In genomic region chr9:40106003-40106782, GRCh38 we compare ENCODE assay signal across 8 cellular contexts.
DNase-seq lines count a peak whose midpoint lies in the region; ATAC-seq and TF ChIP-seq lines count a peak whose summit lies in the region.
"Not testable (repeated sequence)": the region's sequence is repeated elsewhere in the genome, so short reads cannot be mapped to it uniquely, and the experiment has no call there.

No MANE protein-coding gene starts in this region.

- not testable (repeated sequence) for H3K9me2 ChIP-seq in DOHH2 (replicated peaks; ENCODE audit: control insufficient read depth, low read length)

- H3K27me3 Mint-ChIP-seq in T-helper 1 cell treated with Interleukin-12 subunit alpha and Interleukin-12 subunit beta and Interleukin-4 antibody, amounts not matched to agents 30 μg/mL and 1 μg/mL, for 36 hours (ENCODE audit: low read depth); endodermal cell (ENCODE audit: insufficient read depth): not testable (repeated sequence)

- ATAC-seq in HG03354 (IDR thresholded peaks at IDR 0.05; ENCODE audit: poor library complexity, severe bottlenecking, unreplicated experiment), result peak; percentile 77

- peak; percentile 50 for DNase-seq in activated naive CD4-positive, alpha-beta T cell treated with anti-CD3 and anti-CD28 coated beads, Interleukin-2, amount 50 U/mL, for 16 hours
- DNase-seq in endodermal cell (peak; percentile 54), kidney epithelial cell (ENCODE audit: low read depth) (peak; percentile 14), prostate gland (ENCODE audit: low spot score) (peak; percentile 27)

- not testable (repeated sequence) for H3K36me3 Mint-ChIP-seq in T-helper 1 cell treated with Interleukin-12 subunit alpha and Interleukin-12 subunit beta and Interleukin-4 antibody, amounts not matched to agents 30 μg/mL and 1 μg/mL, for 36 hours (ENCODE audit: low read depth); endodermal cell (ENCODE audit: low read depth)

- TF ChIP-seq POLR2A in prostate gland (IDR thresholded peaks at IDR 0.05), result not testable (repeated sequence)

- H3K4me3 Mint-ChIP-seq in T-helper 1 cell treated with Interleukin-12 subunit alpha and Interleukin-12 subunit beta and Interleukin-4 antibody, amounts not matched to agents 30 μg/mL and 1 μg/mL, for 36 hours, result peak overlapping the region; percentile 97
- H3K4me3 Mint-ChIP-seq in endodermal cell, result peak overlapping the region; percentile 74

- H3K79me2 ChIP-seq in DOHH2 (ENCODE audit: control insufficient read depth, low read length), result not testable (repeated sequence)

- H3K9me3 Mint-ChIP-seq in T-helper 1 cell treated with Interleukin-12 subunit alpha and Interleukin-12 subunit beta and Interleukin-4 antibody, amounts not matched to agents 30 μg/mL and 1 μg/mL, for 36 hours; endodermal cell: not testable (repeated sequence)

- peak overlapping the region; percentile 93 for H3K27ac Mint-ChIP-seq in T-helper 1 cell treated with Interleukin-12 subunit alpha and Interleukin-12 subunit beta and Interleukin-4 antibody, amounts not matched to agents 30 μg/mL and 1 μg/mL, for 36 hours
- H3K27ac Mint-ChIP-seq in endodermal cell, result peak overlapping the region; percentile 35

- H3K4me1 ChIP-seq in DOHH2 (ENCODE audit: control insufficient read depth, low read length); endodermal cell (ENCODE audit: control insufficient read depth, insufficient read depth, low read length); prostate gland (replicated peaks); subcutaneous abdominal adipose tissue (ENCODE audit: control insufficient read depth in 5 of 5, insufficient read depth in 5 of 5, low read length in 5 of 5): not testable (repeated sequence)

- peak overlapping the region; percentile 14; the same call in 1 of the 2 replicates for H3K4me2 ChIP-seq in DOHH2 (ENCODE audit: low read length)

- not testable (repeated sequence) for H3K9ac ChIP-seq in endodermal cell (ENCODE audit: extremely low read depth, low read length, poor library complexity, severe bottlenecking)
- H3K9ac ChIP-seq in subcutaneous abdominal adipose tissue (ENCODE audit: low read length in 5 of 5), result peak overlapping the region in 1 of 5 donors; percentile 45

- not testable (repeated sequence) for H3F3A ChIP-seq in DOHH2 (ENCODE audit: control insufficient read depth, insufficient read depth)

- intact Hi-C loops in prostate gland (cut with DNase I), result not testable (repeated sequence)

- WGBS in endodermal cell (ENCODE audit: insufficient coverage in 1 of 2, insufficient read length in 1 of 2), 2 experiments, result no CpG with 5 or more reads among the region's 71 CpGs
- WGBS in prostate gland, result no CpG with 5 or more reads among the region's 71 CpGs

- not testable (repeated sequence) for H3K27me3 ChIP-seq in DOHH2 (ENCODE audit: control insufficient read depth, low read length); endodermal cell (ENCODE audit: control insufficient read depth, insufficient read depth, low read length, poor library complexity, severe bottlenecking); kidney epithelial cell (ENCODE audit: control insufficient read depth, insufficient read depth, low read length); prostate gland (replicated peaks; ENCODE audit: insufficient read depth); subcutaneous abdominal adipose tissue (ENCODE audit: control insufficient read depth in 5 of 5, insufficient read depth in 4 of 5, low read length in 5 of 5)

- not testable (repeated sequence) for H3K4me1 Mint-ChIP-seq in T-helper 1 cell treated with Interleukin-12 subunit alpha and Interleukin-12 subunit beta and Interleukin-4 antibody, amounts not matched to agents 30 μg/mL and 1 μg/mL, for 36 hours (ENCODE audit: low read depth); endodermal cell

- peak overlapping the region; percentile 60 for H3K4me3 ChIP-seq in DOHH2 (ENCODE audit: low read length)
- H3K4me3 ChIP-seq in endodermal cell (ENCODE audit: low read length), result not testable (repeated sequence)
- H3K4me3 ChIP-seq in kidney epithelial cell (ENCODE audit: low read depth, low read length), result peak overlapping the region; percentile 76
- peak overlapping the region in 1 of 2 donors; percentile 29 for H3K4me3 ChIP-seq in prostate gland
- H3K4me3 ChIP-seq in subcutaneous abdominal adipose tissue (ENCODE audit: low read depth in 1 of 5, low read length in 5 of 5), result peak overlapping the region in 3 of 5 donors; percentile 37 to 61 (median 53)

- not testable (repeated sequence) for H4K20me1 ChIP-seq in DOHH2 (ENCODE audit: control insufficient read depth, insufficient read depth, low read depth, low read length)

- TF ChIP-seq CTCF in DOHH2 (IDR thresholded peaks at IDR 0.05; ENCODE audit: low read depth, low read length, poor library complexity, severe bottlenecking); endodermal cell (conservative IDR thresholded peaks at IDR 0.05); kidney epithelial cell (IDR thresholded peaks at IDR 0.05; ENCODE audit: insufficient read depth, low read length, poor library complexity, severe bottlenecking); prostate gland (IDR thresholded peaks at IDR 0.05): not testable (repeated sequence)

- H3K27ac ChIP-seq in DOHH2 (ENCODE audit: low read depth, low read length); endodermal cell (ENCODE audit: low read depth, low read length); subcutaneous abdominal adipose tissue (ENCODE audit: low read depth, low read length): not testable (repeated sequence)
- H3K27ac ChIP-seq in prostate gland, result peak overlapping the region in 1 of 2 donors; percentile 65

- H3K9me3 ChIP-seq in DOHH2 (ENCODE audit: control insufficient read depth, insufficient read depth, low read length); endodermal cell (ENCODE audit: control insufficient read depth, low read length); prostate gland; subcutaneous abdominal adipose tissue (ENCODE audit: control insufficient read depth in 5 of 5, low read length in 5 of 5): not testable (repeated sequence)

- H3K36me3 ChIP-seq in DOHH2 (ENCODE audit: control insufficient read depth, low read length); endodermal cell (ENCODE audit: control insufficient read depth, insufficient read depth, low read length); kidney epithelial cell (ENCODE audit: control insufficient read depth, insufficient read depth, low read length); prostate gland; subcutaneous abdominal adipose tissue (ENCODE audit: control insufficient read depth in 5 of 5, insufficient read depth in 5 of 5, low read length in 5 of 5): not testable (repeated sequence)
